In the genomic region with DNA sequence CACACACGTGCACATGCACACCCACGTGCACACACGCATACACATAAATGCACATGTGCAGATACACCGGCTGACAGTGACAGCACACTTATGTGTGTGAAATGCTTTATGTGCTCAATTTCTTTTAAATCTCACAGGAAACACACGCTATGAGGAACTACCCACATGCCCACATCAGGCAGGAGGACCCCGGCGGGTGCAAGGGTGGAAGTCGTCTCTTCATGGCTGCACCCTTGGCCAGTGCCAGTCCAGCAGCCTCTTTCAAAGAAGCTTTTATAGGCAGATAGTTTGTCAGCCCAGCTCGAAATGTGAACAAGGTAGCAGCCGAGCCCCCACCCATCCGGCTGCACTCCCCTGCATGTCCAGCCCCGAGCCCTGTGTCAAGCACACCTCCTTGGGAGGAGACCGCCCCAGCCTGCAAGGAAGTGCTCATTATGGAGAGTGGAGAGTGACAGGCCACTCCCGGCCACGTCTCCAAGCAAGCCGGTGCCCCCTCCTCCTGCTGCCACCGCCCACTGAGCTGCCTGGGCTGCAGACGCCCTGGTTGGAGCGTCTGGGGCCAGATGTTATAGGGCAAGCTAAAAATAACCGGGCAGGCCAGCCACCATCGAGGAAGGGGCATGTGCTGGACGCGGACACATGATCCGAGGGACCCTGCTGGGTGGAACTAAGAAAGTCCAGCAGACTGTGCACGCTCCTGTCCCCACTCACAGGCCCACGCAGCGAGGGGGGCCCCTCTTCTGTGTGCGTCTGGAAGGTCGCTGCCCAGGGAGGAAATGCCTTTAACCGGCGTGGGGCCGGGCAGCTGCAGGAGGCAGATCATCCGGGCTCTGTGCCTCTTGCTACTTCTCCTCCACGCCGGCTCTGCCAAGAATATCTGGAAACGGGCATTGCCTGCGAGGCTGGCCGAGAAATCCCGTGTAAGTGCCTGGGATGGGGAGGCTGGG, we compare ENCODE assay signal across 12 cellular contexts. TPM values are rescaled to one million over a fixed set of nuclear protein-coding genes. Genes with fewer than 3 reads are reported as not detected.
A peak's percentile ranks its signal among the peaks of the same experiment; 100 is the strongest.
DNase-seq lines count a peak whose midpoint lies in the region; ATAC-seq, FAIRE-seq and TF ChIP-seq lines count a peak whose summit lies in the region.
"Had no signal": no experiment of that assay in that cellular context is flagged by ENCODE, and none has a peak within 500 bp of the region (broad histone marks: within the 10 kb centered on the region; RNA-seq: fewer than 3 reads in every experiment).

Gene WFDC1 (plus strand): TSS at position 683 of the 947 bp plus-strand sequence. CDS start 94 bp downstream, at position 777.

- H3K79me2 ChIP-seq in H1 (ENCODE audit: control insufficient read depth in 1 of 2, insufficient read depth in 2 of 2, low read length in 2 of 2), result no peaks in the 10 kb centered on the region

- H3K9me3 ChIP-seq in H1 (ENCODE audit: insufficient read depth in 2 of 2, low read depth in 1 of 2, low read length in 1 of 2) (no peaks in the 10 kb centered on the region), upper lobe of left lung (no peaks in the 10 kb centered on the region)

- TF ChIP-seq EP300 in H1 (IDR thresholded peaks at IDR 0.05; ENCODE audit: borderline replicate concordance in 1 of 2, low read depth in 2 of 2, low read length in 2 of 2) (no peak), upper lobe of left lung (IDR thresholded peaks at IDR 0.05) (no peak)

- peak within 1 kb of the TSS; percentile 11; the same call in 1 of the 2 replicates for H2BK5ac ChIP-seq in H1 (ENCODE audit: low read depth, low read length)

- no peak within 1 kb of the TSS for H3K23ac ChIP-seq in H1 (ENCODE audit: insufficient read length)

- H3K14ac ChIP-seq in H1 (ENCODE audit: insufficient read length), result no peak within 1 kb of the TSS

- peaks cover 2 to 27% (median 17%) of the 10 kb centered on the region in 4 experiments for H3K4me1 ChIP-seq in H1 (replicated peaks in 1 of 4; ENCODE audit: control insufficient read depth in 3 of 4, insufficient read depth in 4 of 4, low read length in 3 of 4)
- peaks cover 9 to 40% (median 22%) of the 10 kb centered on the region in 4 donors for H3K4me1 ChIP-seq in upper lobe of left lung

- no peak for TF ChIP-seq POLR2A in H1 (IDR thresholded peaks at IDR 0.05; ENCODE audit: control extremely low read depth in 1 of 2, low read depth in 2 of 2, low read length in 2 of 2)
- no peak for TF ChIP-seq POLR2A in upper lobe of left lung (IDR thresholded peaks at IDR 0.05)

- H3K18ac ChIP-seq in H1 (ENCODE audit: extremely low read depth, low read length), result peak within 1 kb of the TSS; percentile 52

- peak within 1 kb of the TSS; percentile 22; the same call in 1 of the 2 replicates for H2BK15ac ChIP-seq in H1 (ENCODE audit: low read length)

- no peaks in the 10 kb centered on the region for H4K20me1 ChIP-seq in H1 (replicated peaks in 1 of 2; ENCODE audit: control insufficient read depth in 1 of 2, insufficient read depth in 2 of 2, low read length in 2 of 2)

- H3K4ac ChIP-seq in H1 (replicated peaks; ENCODE audit: insufficient read length, low read depth, low read length), result no peak within 1 kb of the TSS

- H3K4me3 ChIP-seq in H1 (ENCODE audit: extremely low read depth in 1 of 4, insufficient read depth in 2 of 4, low read depth in 3 of 4, low read length in 4 of 4), result no peak within 1 kb of the TSS
- H3K4me3 ChIP-seq in upper lobe of left lung, result peak within 1 kb of the TSS in 3 of 4 donors; percentile 37 to 48 (median 43)

- H3K4me2 ChIP-seq in H1 (ENCODE audit: insufficient read depth in 1 of 2, low read depth in 2 of 2, low read length in 2 of 2), result no peak within 1 kb of the TSS; a peak in 1 of 4 replicates

- no peak for TF ChIP-seq CTCF in H1 (IDR thresholded peaks at IDR 0.05; ENCODE audit: control extremely low read depth in 1 of 3, insufficient read depth in 1 of 3, low read depth in 1 of 3, low read length in 3 of 3)
- TF ChIP-seq CTCF in upper lobe of left lung (IDR thresholded peaks at IDR 0.05), result no peak

- H3K27ac ChIP-seq in H1 (ENCODE audit: low read depth, low read length) (no peak within 1 kb of the TSS), upper lobe of left lung (peak within 1 kb of the TSS; percentile 52 to 79 (median 66))

- H3K56ac ChIP-seq in H1 (replicated peaks; ENCODE audit: insufficient read length, low read depth, low read length), result no peak within 1 kb of the TSS

- ATAC-seq in upper lobe of left lung (ENCODE audit: low FRiP score in 2 of 2) (peak; percentile 40 to 62), GM19455 (IDR thresholded peaks at IDR 0.05; ENCODE audit: unreplicated experiment) (no peak), HG02571 (IDR thresholded peaks at IDR 0.05; ENCODE audit: unreplicated experiment) (no peak)
- ATAC-seq: activated T-helper 17 cell treated with anti-CD3 and anti-CD28 coated beads, Interleukin-2, amount 50 U/mL, for 72 hours had no signal

- no peaks in the 10 kb centered on the region for H3K79me1 ChIP-seq in H1 (ENCODE audit: low read depth, low read length)

- FAIRE-seq in H1 (lab: Jason Lieb, UNC), result no peak

- WGBS in H1 (ENCODE audit: extremely low coverage in 1 of 2, insufficient coverage in 1 of 2, insufficient read length in 1 of 2, insufficient replicate concordance in 2 of 2, low coverage in 1 of 2, low lambda C conversion rate in 2 of 2, missing lambda C conversion rate in 1 of 2), 2 experiments, result 63% methylated on average over 37 of the region's 39 CpGs; no CpG with 5 or more reads in 1 of the 2 experiments
- 15 to 25% methylated on average over 15 to 31 of the region's 39 CpGs for WGBS in upper lobe of left lung, 2 donors

- no peak within 1 kb of the TSS for H3K9ac ChIP-seq in H1 (replicated peaks in 1 of 4; ENCODE audit: extremely low read depth in 1 of 4, low read depth in 3 of 4, low read length in 3 of 4)

- peak within 1 kb of the TSS; percentile 75 for H4K91ac ChIP-seq in H1 (replicated peaks; ENCODE audit: insufficient read length, low read length)

- H4K5ac ChIP-seq in H1 (ENCODE audit: insufficient read length, low read depth, low read length), result no peak within 1 kb of the TSS

- POLR2A ChIA-PET in H1 (lab: Charles Lee; ENCODE audit: partially characterized antibody), result interaction anchor here (1.2 kb wide), 1 partner anchor 13 kb away, joined by 3 read pairs; no protein-coding TSS in a partner anchor

- H2BK20ac ChIP-seq in H1 (ENCODE audit: low read length), result no peak within 1 kb of the TSS; the same call in 1 of the 2 replicates

- no peak for TF ChIP-seq RAD21 in H1 (IDR thresholded peaks at IDR 0.05 in 1 of 2, conservative IDR thresholded peaks at IDR 0.05 in 1 of 2; ENCODE audit: low read depth in 2 of 2, low read length in 2 of 2)

- H3K27me3 ChIP-seq in H1 (replicated peaks in 1 of 4; ENCODE audit: control insufficient read depth in 3 of 4, extremely low read depth in 1 of 4, insufficient read depth in 3 of 4, low read length in 3 of 4), result no peaks in the 10 kb centered on the region; a peak in 1 of 7 replicates
- no peaks in the 10 kb centered on the region for H3K27me3 ChIP-seq in upper lobe of left lung

- H3K23me2 ChIP-seq in H1 (ENCODE audit: low read depth, low read length), result no peaks in the 10 kb centered on the region

- DNase-seq in DMS53 (lab: John Stamatoyannopoulos, UW) (peak; percentile 33), DMS53 treated with DMSO at 0.1 percent for 48 hours (lab: John Stamatoyannopoulos, UW; ENCODE audit: unreplicated experiment) (no peak), H1 (ENCODE audit: low read depth in 1 of 2, low spot score in 2 of 2) (peak in 1 of 2 experiments; percentile 58), midbrain (lab: John Stamatoyannopoulos, UW) (peak; percentile 40), upper lobe of left lung (peak; percentile 42 to 74), SW480 (ENCODE audit: low spot score) (no peak)
- DNase-seq: naive B cell, NCI-H187 had no signal

- H4K8ac ChIP-seq in H1 (ENCODE audit: extremely low read depth, insufficient read depth, low read length), result peak within 1 kb of the TSS; percentile 66

- peak within 1 kb of the TSS; percentile 35; the same call in 1 of the 2 replicates for H2BK12ac ChIP-seq in H1 (ENCODE audit: low read depth, low read length)

- H2BK120ac ChIP-seq in H1 (replicated peaks; ENCODE audit: low read depth, low read length), result no peak within 1 kb of the TSS

- CTCF ChIA-PET in H1 (lab: Charles Lee; ENCODE audit: partially characterized antibody), result interaction anchor here (1.0 to 3.4 kb wide), 4 partner anchors 14 to 190 kb away, joined by 3 to 14 read pairs (median 4); no protein-coding TSS in a partner anchor

- H2AK5ac ChIP-seq in H1 (ENCODE audit: low read depth, low read length), result peak within 1 kb of the TSS; percentile 33; the same call in 1 of the 2 replicates

- no peak within 1 kb of the TSS for H2AFZ ChIP-seq in H1 (ENCODE audit: low read length)

- H3K36me3 ChIP-seq in H1 (ENCODE audit: control insufficient read depth in 2 of 4, insufficient read depth in 4 of 4, low read length in 3 of 4), result no peaks in the 10 kb centered on the region
- H3K36me3 ChIP-seq in upper lobe of left lung, result no peaks in the 10 kb centered on the region

TF ChIP-seq in H1, 55 proteins besides CTCF, POLR2A, EP300 and RAD21 (continues in another document):
- TF ChIP-seq KDM4A (IDR thresholded peaks at IDR 0.05; ENCODE audit: low read depth, low read length, severe bottlenecking), result no peak
- no peak for TF ChIP-seq CHD1 (IDR thresholded peaks at IDR 0.05; ENCODE audit: low read depth, low read length)
- TF ChIP-seq HDAC2 (IDR thresholded peaks at IDR 0.05; ENCODE audit: borderline replicate concordance in 1 of 2, low read depth in 2 of 2, low read length in 2 of 2), result no peak
- no peak for TF ChIP-seq GABPA (IDR thresholded peaks at IDR 0.05; ENCODE audit: borderline replicate concordance, insufficient read depth, low read length)
- TF ChIP-seq CTBP2 (IDR thresholded peaks at IDR 0.05; ENCODE audit: borderline replicate concordance, insufficient read depth, insufficient read length, low read length), result no peak
- no peak for TF ChIP-seq SP2 (IDR thresholded peaks at IDR 0.05; ENCODE audit: low read length)
- no peak for TF ChIP-seq TAF1 (IDR thresholded peaks at IDR 0.05; ENCODE audit: low read depth, low read length)
- TF ChIP-seq BRCA1 (IDR thresholded peaks at IDR 0.05; ENCODE audit: low read depth, low read length), result no peak
- TF ChIP-seq RFX5 (IDR thresholded peaks at IDR 0.05; ENCODE audit: borderline replicate concordance, low read depth, low read length), result no peak
- no peak for TF ChIP-seq SAP30 (IDR thresholded peaks at IDR 0.05; ENCODE audit: insufficient read depth, insufficient replicate concordance, low read length)

RNA-seq across cellular contexts. Expression of gene WFDC1, which starts in this region (rescaled TPM):
- total RNA-seq in H1 (2021; fragmentation: NEBNext Ultra II Directional; extraction: Animal tissue kit (Norgen Biotek cat#: 25700)), result 1.1 and 1.6 TPM in 2 replicates
- polyA plus RNA-seq in H1 (2011; rRNA removed), result 0.52 and 0.70 TPM in 2 replicates
- polyA plus RNA-seq in H1 (2011; cell fraction: cytosol; rRNA removed), result 0.61 TPM
- polyA plus RNA-seq in H1 (2011; cell fraction: nucleus; rRNA removed), result 0.64 TPM
- 0.36 to 1.2 TPM (median 0.46 TPM) in 4 replicates for polyA plus RNA-seq in H1 (2012, experiment 1 of 2)
- polyA plus RNA-seq in H1 (2012, experiment 2 of 2), result 0.22 TPM
- 0.71 TPM for polyA plus RNA-seq in H1 (2013, experiment 1 of 2)
- 0.99 TPM for polyA plus RNA-seq in H1 (2013, experiment 2 of 2)
- not detected in 2 replicates for polyA minus RNA-seq in H1 (2011; rRNA and poly(A)+ RNA removed)
- polyA minus RNA-seq in H1 (2011; cell fraction: cytosol; rRNA and poly(A)+ RNA removed), result not detected
- not detected for polyA minus RNA-seq in H1 (2011; cell fraction: nucleus; rRNA and poly(A)+ RNA removed)
- 10 to 100 TPM in 3 of 6 donors, 1 to 10 TPM in 3; 3.5 to 63.0 (median 10.2) TPM for total RNA-seq in upper lobe of left lung
- total RNA-seq: A172 had no signal

Comparison
In these comparisons a context has a peak if more than half of its experiments do, and no peak if none do; other contexts are left out.
1. DNase-seq: peak in DMS53 (single experiment), midbrain (single experiment) and upper lobe of left lung (2 of 2); none in DMS53 treated with DMSO at 0.1 percent for 48 hours (single experiment) and SW480 (single experiment).
2. H3K4me3 ChIP-seq: peak in upper lobe of left lung (3 of 4); none in H1 (0 of 4).
3. ATAC-seq: peak in upper lobe of left lung (2 of 2); none in GM19455 (single experiment) and HG02571 (single experiment).